ENCODE assay signal across 1 cellular context in genomic region chr1:156445789-156446263, GRCh38.
TF ChIP-seq lines count a peak whose summit lies in the region.

No MANE protein-coding gene starts in this region.

TF ChIP-seq in HEK293, 187 proteins besides CTCF, POLR2A, EP300 and RAD21 (continued from another document):
- TF ChIP-seq ZNF518A (tag by site-specific recombination; conservative IDR thresholded peaks at IDR 0.05; ENCODE audit: low read depth) (peak; percentile 62), ZNF174 (tag by site-specific recombination; IDR thresholded peaks at IDR 0.05) (no peak), ZNF561 (tag by site-specific recombination; IDR thresholded peaks at IDR 0.05; ENCODE audit: borderline replicate concordance) (0 out of 2 replicates have a peak, but pooled peaks have one; percentile 31), ZNF140 (tag by site-specific recombination; IDR thresholded peaks at IDR 0.05) (no peak), ZNF558 (tag by site-specific recombination; IDR thresholded peaks at IDR 0.05) (no peak), ZNF624 (tag by site-specific recombination; IDR thresholded peaks at IDR 0.05) (no peak), SP2 (tag by site-specific recombination; IDR thresholded peaks at IDR 0.05) (0 out of 2 replicates have a peak, but pooled peaks have one; percentile 31), ZNF776 (tag by site-specific recombination; IDR thresholded peaks at IDR 0.05; ENCODE audit: borderline replicate concordance) (no peak), ZNF621 (tag by site-specific recombination; IDR thresholded peaks at IDR 0.05) (no peak), ZNF366 (tag by site-specific recombination; conservative IDR thresholded peaks at IDR 0.05) (0 out of 2 replicates have a peak, but pooled peaks have one; percentile 34), ZFP37 (tag by site-specific recombination; IDR thresholded peaks at IDR 0.05) (no peak), ZNF169 (tag by site-specific recombination; IDR thresholded peaks at IDR 0.05) (no peak), ZNF341 (tag by site-specific recombination; IDR thresholded peaks at IDR 0.05; ENCODE audit: low read depth) (no peak), REPIN1 (tag by site-specific recombination; IDR thresholded peaks at IDR 0.05; ENCODE audit: low read depth) (no peak), ZIC2 (tag by site-specific recombination; IDR thresholded peaks at IDR 0.05) (no peak), ZNF600 (tag by site-specific recombination; IDR thresholded peaks at IDR 0.05) (peak; percentile 53), ZNF670 (tag by site-specific recombination; IDR thresholded peaks at IDR 0.05; ENCODE audit: low read depth) (no peak), ZNF555 (tag by site-specific recombination; conservative IDR thresholded peaks at IDR 0.05) (no peak), ZNF16 (tag by site-specific recombination; IDR thresholded peaks at IDR 0.05; ENCODE audit: low read depth) (no peak), RBAK (tag by site-specific recombination; IDR thresholded peaks at IDR 0.05) (no peak), ZBTB17 (tag by site-specific recombination; IDR thresholded peaks at IDR 0.05) (peak; percentile 72), PRDM6 (tag by site-specific recombination; IDR thresholded peaks at IDR 0.05) (no peak), ZFHX2 (tag by site-specific recombination; conservative IDR thresholded peaks at IDR 0.05) (no peak), IKZF3 (tag by site-specific recombination; IDR thresholded peaks at IDR 0.05) (peak; percentile 93), ZNF19 (tag by site-specific recombination; IDR thresholded peaks at IDR 0.05; ENCODE audit: low read depth) (no peak), ZNF530 (tag by site-specific recombination; IDR thresholded peaks at IDR 0.05; ENCODE audit: low read depth) (no peak)
- TF ChIP-seq, protein P1, sequence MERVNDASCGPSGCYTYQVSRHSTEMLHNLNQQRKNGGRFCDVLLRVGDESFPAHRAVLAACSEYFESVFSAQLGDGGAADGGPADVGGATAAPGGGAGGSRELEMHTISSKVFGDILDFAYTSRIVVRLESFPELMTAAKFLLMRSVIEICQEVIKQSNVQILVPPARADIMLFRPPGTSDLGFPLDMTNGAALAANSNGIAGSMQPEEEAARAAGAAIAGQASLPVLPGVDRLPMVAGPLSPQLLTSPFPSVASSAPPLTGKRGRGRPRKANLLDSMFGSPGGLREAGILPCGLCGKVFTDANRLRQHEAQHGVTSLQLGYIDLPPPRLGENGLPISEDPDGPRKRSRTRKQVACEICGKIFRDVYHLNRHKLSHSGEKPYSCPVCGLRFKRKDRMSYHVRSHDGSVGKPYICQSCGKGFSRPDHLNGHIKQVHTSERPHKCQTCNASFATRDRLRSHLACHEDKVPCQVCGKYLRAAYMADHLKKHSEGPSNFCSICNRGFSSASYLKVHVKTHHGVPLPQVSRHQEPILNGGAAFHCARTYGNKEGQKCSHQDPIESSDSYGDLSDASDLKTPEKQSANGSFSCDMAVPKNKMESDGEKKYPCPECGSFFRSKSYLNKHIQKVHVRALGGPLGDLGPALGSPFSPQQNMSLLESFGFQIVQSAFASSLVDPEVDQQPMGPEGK (tag by site-specific recombination; IDR thresholded peaks at IDR 0.05), result peak; percentile 53; the same call in 1 of the 2 replicates
- TF ChIP-seq, protein P2, sequence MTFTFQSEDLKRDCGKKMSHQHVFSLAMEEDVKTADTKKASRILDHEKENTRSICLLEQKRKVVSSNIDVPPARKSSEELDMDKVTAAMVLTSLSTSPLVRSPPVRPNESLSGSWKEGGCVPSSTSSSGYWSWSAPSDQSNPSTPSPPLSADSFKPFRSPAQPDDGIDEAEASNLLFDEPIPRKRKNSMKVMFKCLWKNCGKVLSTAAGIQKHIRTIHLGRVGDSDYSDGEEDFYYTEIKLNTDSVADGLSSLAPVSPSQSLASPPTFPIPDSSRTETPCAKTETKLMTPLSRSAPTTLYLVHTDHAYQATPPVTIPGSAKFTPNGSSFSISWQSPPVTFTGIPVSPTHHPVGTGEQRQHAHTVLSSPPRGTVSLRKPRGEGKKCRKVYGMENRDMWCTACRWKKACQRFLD (tag by site-specific recombination; IDR thresholded peaks at IDR 0.05), result no peak
- TF ChIP-seq, protein P3, sequence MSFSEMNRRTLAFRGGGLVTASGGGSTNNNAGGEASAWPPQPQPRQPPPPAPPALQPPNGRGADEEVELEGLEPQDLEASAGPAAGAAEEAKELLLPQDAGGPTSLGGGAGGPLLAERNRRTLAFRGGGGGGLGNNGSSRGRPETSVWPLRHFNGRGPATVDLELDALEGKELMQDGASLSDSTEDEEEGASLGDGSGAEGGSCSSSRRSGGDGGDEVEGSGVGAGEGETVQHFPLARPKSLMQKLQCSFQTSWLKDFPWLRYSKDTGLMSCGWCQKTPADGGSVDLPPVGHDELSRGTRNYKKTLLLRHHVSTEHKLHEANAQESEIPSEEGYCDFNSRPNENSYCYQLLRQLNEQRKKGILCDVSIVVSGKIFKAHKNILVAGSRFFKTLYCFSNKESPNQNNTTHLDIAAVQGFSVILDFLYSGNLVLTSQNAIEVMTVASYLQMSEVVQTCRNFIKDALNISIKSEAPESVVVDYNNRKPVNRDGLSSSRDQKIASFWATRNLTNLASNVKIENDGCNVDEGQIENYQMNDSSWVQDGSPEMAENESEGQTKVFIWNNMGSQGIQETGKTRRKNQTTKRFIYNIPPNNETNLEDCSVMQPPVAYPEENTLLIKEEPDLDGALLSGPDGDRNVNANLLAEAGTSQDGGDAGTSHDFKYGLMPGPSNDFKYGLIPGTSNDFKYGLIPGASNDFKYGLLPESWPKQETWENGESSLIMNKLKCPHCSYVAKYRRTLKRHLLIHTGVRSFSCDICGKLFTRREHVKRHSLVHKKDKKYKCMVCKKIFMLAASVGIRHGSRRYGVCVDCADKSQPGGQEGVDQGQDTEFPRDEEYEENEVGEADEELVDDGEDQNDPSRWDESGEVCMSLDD (tag by site-specific recombination; IDR thresholded peaks at IDR 0.05), result no peak
